In genomic region chr13:59461411-59461810, GRCh38 we compare ENCODE assay signal across 29 cellular contexts.
DNase-seq lines count a peak whose midpoint lies in the region; ATAC-seq, FAIRE-seq and TF ChIP-seq lines count a peak whose summit lies in the region.
"Had no signal": no experiment of that assay in that cellular context is flagged by ENCODE, and none has a peak within 500 bp of the region (broad histone marks: within the 10 kb centered on the region; RNA-seq: fewer than 3 reads in every experiment).

No MANE protein-coding gene starts in this region.

- no peaks in the 10 kb centered on the region for H3K36me3 Mint-ChIP-seq in CD4-positive, alpha-beta T cell (ENCODE audit: low read depth)
- H3K36me3 Mint-ChIP-seq: activated CD8-positive, alpha-beta memory T cell treated with anti-CD3 and anti-CD28 coated beads, Interleukin-2, amount 10 ng/mL, durations not matched to agents 7 days and 5 days had no signal

- H3K4me3 Mint-ChIP-seq in CD4-positive, alpha-beta T cell = no peak overlapping the region
- H3K4me3 Mint-ChIP-seq: activated CD8-positive, alpha-beta memory T cell treated with anti-CD3 and anti-CD28 coated beads, Interleukin-2, amount 10 ng/mL, durations not matched to agents 7 days and 5 days; B cell; H9; neural crest cell had no signal

- peaks cover 18% of the 10 kb centered on the region for H3K4me1 Mint-ChIP-seq in CD4-positive, alpha-beta T cell (ENCODE audit: low read depth)
- H3K4me1 Mint-ChIP-seq: activated CD8-positive, alpha-beta memory T cell treated with anti-CD3 and anti-CD28 coated beads, Interleukin-2, amount 10 ng/mL, durations not matched to agents 7 days and 5 days; B cell had no signal

- no peaks in the 10 kb centered on the region for H3K27me3 ChIP-seq in A673 (replicated peaks; ENCODE audit: insufficient read depth, low read depth, low read length, poor library complexity)
- H3K27me3 ChIP-seq in K562 (ENCODE audit: control insufficient read depth in 2 of 2, insufficient read depth in 2 of 2, low read length in 2 of 2) = no peaks in the 10 kb centered on the region
- peaks cover 3% of the 10 kb centered on the region for H3K27me3 ChIP-seq in CD4-positive, alpha-beta T cell (ENCODE audit: control insufficient read depth, insufficient read depth, low read length)
- H3K27me3 ChIP-seq: esophagus muscularis mucosa, ovary had no signal

- CTCF ChIA-PET in A673 (lab: Charles Lee) = interaction anchor here (0.5 kb wide), 1 partner anchor 10 kb away, joined by 3 read pairs; no protein-coding TSS in a partner anchor
- CTCF ChIA-PET in K562 (lab: Yijun Ruan, JAX; ENCODE audit: low intra/inter-chr PET ratio) = no interaction called here
- CTCF ChIA-PET in CD4-positive, alpha-beta T cell (lab: Charles Lee) = no interaction called here

- TF ChIP-seq POLR2A in K562 (conservative IDR thresholded peaks at IDR 0.05) = no peak

- H3K4me3 ChIP-seq in A673 (ENCODE audit: low read depth, low read length, poor library complexity, severe bottlenecking) (no peak overlapping the region), K562 (no peak overlapping the region)
- H3K4me3 ChIP-seq: coronary artery, esophagus muscularis mucosa, ovary, smooth muscle cell had no signal

- H3K9ac ChIP-seq in K562 (ENCODE audit: insufficient read depth in 1 of 2, low read depth in 2 of 2, low read length in 2 of 2) = no peak overlapping the region

- H3K9me3 Mint-ChIP-seq in CD4-positive, alpha-beta T cell = no peaks in the 10 kb centered on the region
- H3K9me3 Mint-ChIP-seq: H9 had no signal

- no peak for TF ChIP-seq RAD21 in K562 (CRISPR knock-in tag; conservative IDR thresholded peaks at IDR 0.05 in 1 of 2, IDR thresholded peaks at IDR 0.05 in 1 of 2)

- H3K9me3 ChIP-seq in A673 (ENCODE audit: low read depth, low read length, poor library complexity, severe bottlenecking) = no peaks in the 10 kb centered on the region
- H3K9me3 ChIP-seq in K562 (replicated peaks; ENCODE audit: control insufficient read depth, insufficient read depth, low read depth, low read length) = no peaks in the 10 kb centered on the region
- H3K9me3 ChIP-seq in CD4-positive, alpha-beta T cell (ENCODE audit: control insufficient read depth, low read length) = no peaks in the 10 kb centered on the region
- H3K9me3 ChIP-seq: esophagus muscularis mucosa, ovary had no signal

- peak; percentile 85 for TF ChIP-seq EP300 in K562 (IDR thresholded peaks at IDR 0.05; ENCODE audit: low read length)

- H3K4me1 ChIP-seq in A673 (ENCODE audit: insufficient read depth, low read length, poor library complexity, severe bottlenecking) (peaks cover 16% of the 10 kb centered on the region), K562 (replicated peaks in 1 of 2; ENCODE audit: control insufficient read depth in 2 of 2, insufficient read depth in 2 of 2, low read length in 2 of 2) (peaks cover 4 to 6% of the 10 kb centered on the region in 2 experiments; a peak in 3 of 5 replicates)

- TF ChIP-seq CTCF in A673 (conservative IDR thresholded peaks at IDR 0.05; ENCODE audit: low read depth, low read length) (no peak), K562 (IDR thresholded peaks at IDR 0.05 in 2 of 3, conservative IDR thresholded peaks at IDR 0.05 in 1 of 3; ENCODE audit: insufficient read depth in 2 of 3, low read depth in 1 of 3, low read length in 3 of 3) (no peak)
- TF ChIP-seq CTCF in CD4-positive, alpha-beta T cell (IDR thresholded peaks at IDR 0.05) = no peak

- no peak overlapping the region for H3K4me2 ChIP-seq in K562 (ENCODE audit: insufficient read depth, low read length)
- H3K4me2 ChIP-seq: smooth muscle cell had no signal

- peak; percentile 64 for FAIRE-seq in K562 (lab: Jason Lieb, UNC)
- FAIRE-seq: GM12892 had no signal

- no peaks in the 10 kb centered on the region for H4K20me1 ChIP-seq in K562 (replicated peaks; ENCODE audit: control insufficient read depth, insufficient read depth, low read length)

- no peaks in the 10 kb centered on the region for H3K36me3 ChIP-seq in A673 (ENCODE audit: insufficient read depth, low read length, poor library complexity, severe bottlenecking)
- no peaks in the 10 kb centered on the region for H3K36me3 ChIP-seq in K562 (ENCODE audit: control insufficient read depth, insufficient read depth, low read length)
- H3K36me3 ChIP-seq: esophagus muscularis mucosa, ovary had no signal

- no peak overlapping the region for H3K27ac Mint-ChIP-seq in CD4-positive, alpha-beta T cell
- H3K27ac Mint-ChIP-seq: activated CD8-positive, alpha-beta memory T cell treated with anti-CD3 and anti-CD28 coated beads, Interleukin-2, amount 10 ng/mL, durations not matched to agents 7 days and 5 days; B cell; H9 had no signal

- peaks cover 15% of the 10 kb centered on the region for H3K27me3 Mint-ChIP-seq in CD4-positive, alpha-beta T cell
- H3K27me3 Mint-ChIP-seq: activated CD8-positive, alpha-beta memory T cell treated with anti-CD3 and anti-CD28 coated beads, Interleukin-2, amount 10 ng/mL, durations not matched to agents 7 days and 5 days had no signal

- H2AFZ ChIP-seq in K562 (ENCODE audit: low read depth, low read length) = peak overlapping the region; percentile 32; the same call in 1 of the 2 replicates

- DNase-seq in A673 (ENCODE audit: low spot score) (peak; percentile 40), KBM-7 (peak; percentile 79), K562 (ENCODE audit: extremely low read depth in 1 of 4, low spot score in 3 of 4) (peak; percentile 19 to 69 (median 36)), lung microvascular endothelial cell (ENCODE audit: low read depth in 2 of 2) (peak; percentile 79 to 90)
- DNase-seq in CD4-positive, alpha-beta T cell = no peak
- no peak for DNase-seq in activated CD8-positive, alpha-beta memory T cell treated with anti-CD3 and anti-CD28 coated beads, Interleukin-2, amount 50 U/mL, for 4 hours
- DNase-seq: activated CD8-positive, alpha-beta memory T cell treated with anti-CD3 and anti-CD28 coated beads, Interleukin-2, amount 10 ng/mL, durations not matched to agents 7 days and 5 days; activated gamma-delta T cell treated with Interleukin-2 at 50 U/mL for 16 hours; activated T-cell treated with anti-CD3 and anti-CD28 coated beads, Interleukin-2, amount 50 U/mL, for 48 hours; caudate nucleus; DMS53; foreskin fibroblast; H9; hippocampal formation; mesenchymal stem cell; NCI-H1436; NCI-H2081 treated with DMSO at 0.1 percent for 48 hours; NCI-H226; ovary; stimulated activated CD4-positive, alpha-beta T cell treated with anti-CD3 and anti-CD28 coated beads, Interleukin-2, amount 100 ng/mL, for 24 hours; stimulated activated naive CD8-positive, alpha-beta T cell treated with anti-CD3 and anti-CD28 coated beads, Interleukin-15, Interleukin-2, amounts not matched to agents 100 U/mL and 50 U/mL, for 24 hours had no signal

- BruUV-seq in A673 (replicated peaks; lab: Mats Ljungman, UMichigan) = no TSS peak
- no TSS peak for BruUV-seq in K562 (replicated peaks; lab: Mats Ljungman, UMichigan)

- ATAC-seq in K562 (peak; percentile 76), HG02798 (IDR thresholded peaks at IDR 0.05; ENCODE audit: poor library complexity, unreplicated experiment) (no peak)
- ATAC-seq in CD4-positive, alpha-beta T cell (ENCODE audit: poor library complexity) = no peak
- ATAC-seq: activated CD8-positive, alpha-beta memory T cell treated with anti-CD3 and anti-CD28 coated beads, Interleukin-2, amount 10 ng/mL, durations not matched to agents 7 days and 5 days; Panc1; stimulated activated naive CD8-positive, alpha-beta T cell treated with anti-CD3 and anti-CD28 coated beads, Interleukin-15, Interleukin-2, amounts not matched to agents 100 U/mL and 50 U/mL, for 24 hours had no signal

- intact Hi-C loops in A673 (cut with micrococcal nuclease; ENCODE audit: unreplicated experiment) = loop anchor here (5.0 kb wide), 1 partner anchor 216 kb away; no protein-coding TSS in a partner anchor
- intact Hi-C loops in K562 (cut with micrococcal nuclease) = loop anchor here (2.0 to 10.0 kb wide), 3 partner anchors 83 to 763 kb away; no protein-coding TSS in a partner anchor
- intact Hi-C loops in CD4-positive, alpha-beta T cell (cut with DNase I, micrococcal nuclease) = no loop called here

- no peaks in the 10 kb centered on the region for H3K9me1 ChIP-seq in K562 (ENCODE audit: control insufficient read depth, insufficient read depth, low read length)

- 4% methylated on average over 3 of the region's 3 CpGs for WGBS in K562 (ENCODE audit: insufficient coverage, low coverage, missing lambda C conversion rate)

- H3K27ac ChIP-seq in A673 (ENCODE audit: low read depth, low read length, poor library complexity, severe bottlenecking) = no peak overlapping the region
- peak overlapping the region; percentile 49; the same call in 1 of the 3 replicates for H3K27ac ChIP-seq in K562 (ENCODE audit: extremely low read depth, low read depth, low read length)
- no peak overlapping the region for H3K27ac ChIP-seq in CD4-positive, alpha-beta T cell (ENCODE audit: low read depth, low read length)
- H3K27ac ChIP-seq: coronary artery, esophagus muscularis mucosa, ovary had no signal

- POLR2A ChIA-PET in A673 (lab: Charles Lee; ENCODE audit: low non-redundant PET) (no interaction called here), K562 (lab: Yijun Ruan, JAX) (no interaction called here)
- POLR2A ChIA-PET in CD4-positive, alpha-beta T cell (lab: Charles Lee) = no interaction called here

- no peaks in the 10 kb centered on the region for H3K79me2 ChIP-seq in K562 (ENCODE audit: control insufficient read depth, insufficient read depth, low read length)

- in situ Hi-C loops in KBM-7 (cut with MboI; ENCODE audit: low pct_unique_long_range_greater_than_20kb, low sequenced_read_pairs) = no loop called here
- in situ Hi-C loops in K562 (cut with MboI) = loop anchor here (25.0 kb wide), 1 partner anchor 451 kb away; no protein-coding TSS in a partner anchor

TF ChIP-seq in K562, 482 proteins besides CTCF, POLR2A, EP300 and RAD21 (continues in another document):
- TF ChIP-seq CHD1 (IDR thresholded peaks at IDR 0.05; ENCODE audit: low read length) = no peak
- TF ChIP-seq FOXM1 (IDR thresholded peaks at IDR 0.05; ENCODE audit: low read depth) = 0 out of 2 replicates have a peak, but pooled peaks have one; percentile 17
- no peak for TF ChIP-seq FOXM1 (CRISPR knock-in tag; IDR thresholded peaks at IDR 0.05; ENCODE audit: low read depth)
- TF ChIP-seq ETV5 (CRISPR knock-in tag; IDR thresholded peaks at IDR 0.05; ENCODE audit: low read depth) = no peak
- TF ChIP-seq HBP1 (CRISPR knock-in tag; IDR thresholded peaks at IDR 0.05) = no peak
- TF ChIP-seq NR1H2 (CRISPR knock-in tag; IDR thresholded peaks at IDR 0.05) = no peak
- peak; percentile 28; the same call in 1 of the 2 replicates for TF ChIP-seq NFIC (IDR thresholded peaks at IDR 0.05)

Comparison
In these comparisons a context has a peak if more than half of its experiments do, and no peak if none do; other contexts are left out.
1. DNase-seq: peak in A673 (single experiment), KBM-7 (single experiment), K562 (4 of 4) and lung microvascular endothelial cell (2 of 2); none in CD4-positive, alpha-beta T cell (0 of 10) and activated CD8-positive, alpha-beta memory T cell treated with anti-CD3 and anti-CD28 coated beads, Interleukin-2, amount 50 U/mL, for 4 hours (single experiment).
2. intact Hi-C loops: an anchor here in A673 (5.0 kb wide) and K562 (2.0 to 10.0 kb wide); none called in CD4-positive, alpha-beta T cell.